In the genomic region with DNA sequence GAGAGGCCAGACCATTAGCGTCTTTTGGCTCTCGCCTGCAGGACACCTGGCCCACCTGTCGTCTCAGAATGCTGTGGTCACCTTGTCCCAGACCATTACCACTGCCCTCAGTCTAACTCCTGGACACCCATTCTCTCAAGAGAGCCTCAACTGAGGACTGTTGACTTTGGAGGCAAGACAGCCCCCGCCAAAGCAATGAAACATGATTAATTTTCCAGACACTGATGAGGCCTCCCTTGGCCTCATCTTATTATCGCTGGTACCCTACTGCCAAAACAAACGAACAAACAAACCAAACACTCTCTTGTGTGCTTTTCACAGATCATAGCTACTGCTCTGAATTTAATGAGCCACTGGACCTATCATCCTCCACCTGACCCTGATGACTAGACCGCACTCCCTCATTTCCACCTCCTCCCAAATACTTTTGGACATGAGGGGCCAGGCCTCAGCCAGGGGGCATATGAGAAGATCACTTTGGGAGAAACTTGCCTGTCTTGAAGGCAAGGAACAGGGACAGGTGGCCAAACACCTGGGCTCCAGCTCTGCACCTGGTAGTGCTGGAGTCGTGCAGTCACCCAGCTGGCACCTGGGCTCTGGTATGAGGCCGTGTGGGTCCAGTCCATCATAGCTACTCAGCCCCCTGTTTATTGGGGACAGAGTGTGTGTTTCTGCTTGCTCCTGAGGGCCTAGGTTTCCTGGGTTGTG, we compare ENCODE assay signal across 1 cellular context.
TF ChIP-seq lines count a peak whose summit lies in the region.

No MANE protein-coding gene starts in this region.

TF ChIP-seq in HepG2, 621 proteins besides CTCF, POLR2A, EP300 and RAD21:
- no peak for TF ChIP-seq RELA (CRISPR knock-in tag; IDR thresholded peaks at IDR 0.05)
- TF ChIP-seq, protein P1, sequence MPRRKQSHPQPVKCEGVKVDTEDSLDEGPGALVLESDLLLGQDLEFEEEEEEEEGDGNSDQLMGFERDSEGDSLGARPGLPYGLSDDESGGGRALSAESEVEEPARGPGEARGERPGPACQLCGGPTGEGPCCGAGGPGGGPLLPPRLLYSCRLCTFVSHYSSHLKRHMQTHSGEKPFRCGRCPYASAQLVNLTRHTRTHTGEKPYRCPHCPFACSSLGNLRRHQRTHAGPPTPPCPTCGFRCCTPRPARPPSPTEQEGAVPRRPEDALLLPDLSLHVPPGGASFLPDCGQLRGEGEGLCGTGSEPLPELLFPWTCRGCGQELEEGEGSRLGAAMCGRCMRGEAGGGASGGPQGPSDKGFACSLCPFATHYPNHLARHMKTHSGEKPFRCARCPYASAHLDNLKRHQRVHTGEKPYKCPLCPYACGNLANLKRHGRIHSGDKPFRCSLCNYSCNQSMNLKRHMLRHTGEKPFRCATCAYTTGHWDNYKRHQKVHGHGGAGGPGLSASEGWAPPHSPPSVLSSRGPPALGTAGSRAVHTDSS (CRISPR knock-in tag; conservative IDR thresholded peaks at IDR 0.05): no peak
- TF ChIP-seq ZNF260 (CRISPR knock-in tag; IDR thresholded peaks at IDR 0.05; ENCODE audit: borderline replicate concordance, low read depth): no peak
- TF ChIP-seq ZNF672 (CRISPR knock-in tag; IDR thresholded peaks at IDR 0.05): no peak
- TF ChIP-seq RBFOX2 (IDR thresholded peaks at IDR 0.05; ENCODE audit: low read depth, low read length): no peak
- no peak for TF ChIP-seq TFAP4 (IDR thresholded peaks at IDR 0.05; ENCODE audit: borderline replicate concordance, low read depth)
- TF ChIP-seq IRF1 (CRISPR knock-in tag; IDR thresholded peaks at IDR 0.05; ENCODE audit: low read depth): no peak
- TF ChIP-seq SMARCE1 (IDR thresholded peaks at IDR 0.05; ENCODE audit: borderline replicate concordance): no peak
TF ChIP-seq in HepG2: peak in this region for 0.
